In the genomic region with DNA sequence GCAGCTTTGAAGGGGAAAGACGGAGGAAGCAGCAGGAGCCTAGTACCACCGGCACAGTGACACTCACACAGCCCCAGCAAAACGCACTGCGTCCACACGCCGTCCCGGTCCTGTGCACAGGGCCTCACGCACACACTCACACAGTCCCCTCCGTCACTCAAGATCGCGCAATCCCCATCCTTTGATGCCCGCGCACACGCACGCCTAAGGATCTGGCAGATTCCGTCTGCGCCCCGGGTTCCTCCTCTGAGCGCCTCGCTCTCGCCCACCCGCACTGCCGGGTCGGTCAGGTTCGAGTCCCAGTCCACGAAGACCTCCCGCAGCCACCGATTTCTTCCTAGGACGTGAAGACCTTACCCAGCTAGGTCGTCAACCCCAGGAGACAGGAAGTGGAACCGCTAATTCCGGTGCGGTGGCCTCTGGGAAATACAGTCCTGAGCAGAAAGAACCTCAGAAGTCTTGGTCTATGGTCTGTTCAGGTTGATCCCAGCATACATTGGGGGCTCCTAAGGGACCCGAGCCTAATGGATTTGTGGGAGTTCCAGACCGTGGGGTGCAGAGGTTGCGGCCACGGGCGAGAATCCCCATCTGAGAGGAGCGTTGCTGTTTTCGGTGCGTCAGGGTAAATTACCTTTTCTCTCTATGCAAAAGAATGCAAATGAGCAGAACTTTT, we compare ENCODE assay signal across 1 cellular context.
A peak's percentile ranks its signal among the peaks of the same experiment; 100 is the strongest.
TF ChIP-seq lines count a peak whose summit lies in the region.

A gene (minus strand): TSS at position 400 of the 673 bp plus-strand sequence. CDS start 5,899 bp downstream, outside the sequence.

TF ChIP-seq in HEK293, 187 proteins besides CTCF, POLR2A, EP300 and RAD21 (continued from another document and continues in another):
- TF ChIP-seq, protein P1, sequence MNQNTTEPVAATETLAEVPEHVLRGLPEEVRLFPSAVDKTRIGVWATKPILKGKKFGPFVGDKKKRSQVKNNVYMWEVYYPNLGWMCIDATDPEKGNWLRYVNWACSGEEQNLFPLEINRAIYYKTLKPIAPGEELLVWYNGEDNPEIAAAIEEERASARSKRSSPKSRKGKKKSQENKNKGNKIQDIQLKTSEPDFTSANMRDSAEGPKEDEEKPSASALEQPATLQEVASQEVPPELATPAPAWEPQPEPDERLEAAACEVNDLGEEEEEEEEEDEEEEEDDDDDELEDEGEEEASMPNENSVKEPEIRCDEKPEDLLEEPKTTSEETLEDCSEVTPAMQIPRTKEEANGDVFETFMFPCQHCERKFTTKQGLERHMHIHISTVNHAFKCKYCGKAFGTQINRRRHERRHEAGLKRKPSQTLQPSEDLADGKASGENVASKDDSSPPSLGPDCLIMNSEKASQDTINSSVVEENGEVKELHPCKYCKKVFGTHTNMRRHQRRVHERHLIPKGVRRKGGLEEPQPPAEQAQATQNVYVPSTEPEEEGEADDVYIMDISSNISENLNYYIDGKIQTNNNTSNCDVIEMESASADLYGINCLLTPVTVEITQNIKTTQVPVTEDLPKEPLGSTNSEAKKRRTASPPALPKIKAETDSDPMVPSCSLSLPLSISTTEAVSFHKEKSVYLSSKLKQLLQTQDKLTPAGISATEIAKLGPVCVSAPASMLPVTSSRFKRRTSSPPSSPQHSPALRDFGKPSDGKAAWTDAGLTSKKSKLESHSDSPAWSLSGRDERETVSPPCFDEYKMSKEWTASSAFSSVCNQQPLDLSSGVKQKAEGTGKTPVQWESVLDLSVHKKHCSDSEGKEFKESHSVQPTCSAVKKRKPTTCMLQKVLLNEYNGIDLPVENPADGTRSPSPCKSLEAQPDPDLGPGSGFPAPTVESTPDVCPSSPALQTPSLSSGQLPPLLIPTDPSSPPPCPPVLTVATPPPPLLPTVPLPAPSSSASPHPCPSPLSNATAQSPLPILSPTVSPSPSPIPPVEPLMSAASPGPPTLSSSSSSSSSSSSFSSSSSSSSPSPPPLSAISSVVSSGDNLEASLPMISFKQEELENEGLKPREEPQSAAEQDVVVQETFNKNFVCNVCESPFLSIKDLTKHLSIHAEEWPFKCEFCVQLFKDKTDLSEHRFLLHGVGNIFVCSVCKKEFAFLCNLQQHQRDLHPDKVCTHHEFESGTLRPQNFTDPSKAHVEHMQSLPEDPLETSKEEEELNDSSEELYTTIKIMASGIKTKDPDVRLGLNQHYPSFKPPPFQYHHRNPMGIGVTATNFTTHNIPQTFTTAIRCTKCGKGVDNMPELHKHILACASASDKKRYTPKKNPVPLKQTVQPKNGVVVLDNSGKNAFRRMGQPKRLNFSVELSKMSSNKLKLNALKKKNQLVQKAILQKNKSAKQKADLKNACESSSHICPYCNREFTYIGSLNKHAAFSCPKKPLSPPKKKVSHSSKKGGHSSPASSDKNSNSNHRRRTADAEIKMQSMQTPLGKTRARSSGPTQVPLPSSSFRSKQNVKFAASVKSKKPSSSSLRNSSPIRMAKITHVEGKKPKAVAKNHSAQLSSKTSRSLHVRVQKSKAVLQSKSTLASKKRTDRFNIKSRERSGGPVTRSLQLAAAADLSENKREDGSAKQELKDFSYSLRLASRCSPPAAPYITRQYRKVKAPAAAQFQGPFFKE (tag by site-specific recombination; IDR thresholded peaks at IDR 0.05; ENCODE audit: borderline replicate concordance), result no peak
- TF ChIP-seq RBAK (tag by site-specific recombination; IDR thresholded peaks at IDR 0.05) (no peak), ZBTB1 (tag by site-specific recombination; IDR thresholded peaks at IDR 0.05) (no peak), ZNF776 (tag by site-specific recombination; IDR thresholded peaks at IDR 0.05; ENCODE audit: borderline replicate concordance) (no peak), ZNF555 (tag by site-specific recombination; conservative IDR thresholded peaks at IDR 0.05) (no peak), ZNF558 (tag by site-specific recombination; IDR thresholded peaks at IDR 0.05) (no peak), GLI2 (tag by site-specific recombination; IDR thresholded peaks at IDR 0.05; ENCODE audit: borderline replicate concordance, low read depth) (no peak), ZNF221 (tag by site-specific recombination; IDR thresholded peaks at IDR 0.05; ENCODE audit: borderline replicate concordance) (no peak), ZNF324 (tag by site-specific recombination; IDR thresholded peaks at IDR 0.05) (peak; percentile 88), ZBTB20 (tag by site-specific recombination; IDR thresholded peaks at IDR 0.05) (peak; percentile 89), KLF8 (tag by site-specific recombination; IDR thresholded peaks at IDR 0.05) (no peak; the same call in 1 of the 2 replicates), ZNF416 (tag by site-specific recombination; IDR thresholded peaks at IDR 0.05) (peak; percentile 29; the same call in 1 of the 2 replicates), ZBTB7A (tag by site-specific recombination; IDR thresholded peaks at IDR 0.05; ENCODE audit: low read depth) (no peak), ZNF112 (tag by site-specific recombination; IDR thresholded peaks at IDR 0.05) (no peak), ZNF777 (tag by site-specific recombination; IDR thresholded peaks at IDR 0.05; ENCODE audit: borderline replicate concordance) (peak; percentile 67; the same call in 1 of the 2 replicates), ZNF335 (tag by site-specific recombination; conservative IDR thresholded peaks at IDR 0.05) (peak; percentile 98), ZNF544 (tag by site-specific recombination; IDR thresholded peaks at IDR 0.05) (no peak), ZNF830 (tag by site-specific recombination; IDR thresholded peaks at IDR 0.05; ENCODE audit: low read depth) (no peak), ZNF843 (tag by site-specific recombination; IDR thresholded peaks at IDR 0.05) (peak; percentile 67)
- TF ChIP-seq, protein P2, sequence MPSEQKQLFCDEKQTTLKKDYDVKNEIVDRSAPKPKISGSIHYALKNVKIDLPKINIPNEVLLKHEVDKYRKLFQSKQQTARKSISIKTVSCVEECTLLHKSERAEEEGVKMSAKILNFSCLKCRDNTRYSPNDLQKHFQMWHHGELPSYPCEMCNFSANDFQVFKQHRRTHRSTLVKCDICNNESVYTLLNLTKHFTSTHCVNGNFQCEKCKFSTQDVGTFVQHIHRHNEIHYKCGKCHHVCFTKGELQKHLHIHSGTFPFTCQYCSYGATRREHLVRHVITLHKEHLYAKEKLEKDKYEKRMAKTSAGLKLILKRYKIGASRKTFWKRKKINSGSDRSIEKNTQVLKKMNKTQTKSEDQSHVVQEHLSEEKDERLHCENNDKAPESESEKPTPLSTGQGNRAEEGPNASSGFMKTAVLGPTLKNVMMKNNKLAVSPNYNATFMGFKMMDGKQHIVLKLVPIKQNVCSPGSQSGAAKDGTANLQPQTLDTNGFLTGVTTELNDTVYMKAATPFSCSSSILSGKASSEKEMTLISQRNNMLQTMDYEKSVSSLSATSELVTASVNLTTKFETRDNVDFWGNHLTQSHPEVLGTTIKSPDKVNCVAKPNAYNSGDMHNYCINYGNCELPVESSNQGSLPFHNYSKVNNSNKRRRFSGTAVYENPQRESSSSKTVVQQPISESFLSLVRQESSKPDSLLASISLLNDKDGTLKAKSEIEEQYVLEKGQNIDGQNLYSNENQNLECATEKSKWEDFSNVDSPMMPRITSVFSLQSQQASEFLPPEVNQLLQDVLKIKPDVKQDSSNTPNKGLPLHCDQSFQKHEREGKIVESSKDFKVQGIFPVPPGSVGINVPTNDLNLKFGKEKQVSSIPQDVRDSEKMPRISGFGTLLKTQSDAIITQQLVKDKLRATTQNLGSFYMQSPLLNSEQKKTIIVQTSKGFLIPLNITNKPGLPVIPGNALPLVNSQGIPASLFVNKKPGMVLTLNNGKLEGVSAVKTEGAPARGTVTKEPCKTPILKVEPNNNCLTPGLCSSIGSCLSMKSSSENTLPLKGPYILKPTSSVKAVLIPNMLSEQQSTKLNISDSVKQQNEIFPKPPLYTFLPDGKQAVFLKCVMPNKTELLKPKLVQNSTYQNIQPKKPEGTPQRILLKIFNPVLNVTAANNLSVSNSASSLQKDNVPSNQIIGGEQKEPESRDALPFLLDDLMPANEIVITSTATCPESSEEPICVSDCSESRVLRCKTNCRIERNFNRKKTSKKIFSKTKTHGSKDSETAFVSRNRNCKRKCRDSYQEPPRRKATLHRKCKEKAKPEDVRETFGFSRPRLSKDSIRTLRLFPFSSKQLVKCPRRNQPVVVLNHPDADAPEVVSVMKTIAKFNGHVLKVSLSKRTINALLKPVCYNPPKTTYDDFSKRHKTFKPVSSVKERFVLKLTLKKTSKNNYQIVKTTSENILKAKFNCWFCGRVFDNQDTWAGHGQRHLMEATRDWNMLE (tag by site-specific recombination; conservative IDR thresholded peaks at IDR 0.05; ENCODE audit: low read depth), result peak; percentile 100
- TF ChIP-seq, protein P3, sequence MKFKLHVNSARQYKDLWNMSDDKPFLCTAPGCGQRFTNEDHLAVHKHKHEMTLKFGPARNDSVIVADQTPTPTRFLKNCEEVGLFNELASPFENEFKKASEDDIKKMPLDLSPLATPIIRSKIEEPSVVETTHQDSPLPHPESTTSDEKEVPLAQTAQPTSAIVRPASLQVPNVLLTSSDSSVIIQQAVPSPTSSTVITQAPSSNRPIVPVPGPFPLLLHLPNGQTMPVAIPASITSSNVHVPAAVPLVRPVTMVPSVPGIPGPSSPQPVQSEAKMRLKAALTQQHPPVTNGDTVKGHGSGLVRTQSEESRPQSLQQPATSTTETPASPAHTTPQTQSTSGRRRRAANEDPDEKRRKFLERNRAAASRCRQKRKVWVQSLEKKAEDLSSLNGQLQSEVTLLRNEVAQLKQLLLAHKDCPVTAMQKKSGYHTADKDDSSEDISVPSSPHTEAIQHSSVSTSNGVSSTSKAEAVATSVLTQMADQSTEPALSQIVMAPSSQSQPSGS (tag by site-specific recombination; IDR thresholded peaks at IDR 0.05; ENCODE audit: low read depth), result no peak
- TF ChIP-seq, protein P4, sequence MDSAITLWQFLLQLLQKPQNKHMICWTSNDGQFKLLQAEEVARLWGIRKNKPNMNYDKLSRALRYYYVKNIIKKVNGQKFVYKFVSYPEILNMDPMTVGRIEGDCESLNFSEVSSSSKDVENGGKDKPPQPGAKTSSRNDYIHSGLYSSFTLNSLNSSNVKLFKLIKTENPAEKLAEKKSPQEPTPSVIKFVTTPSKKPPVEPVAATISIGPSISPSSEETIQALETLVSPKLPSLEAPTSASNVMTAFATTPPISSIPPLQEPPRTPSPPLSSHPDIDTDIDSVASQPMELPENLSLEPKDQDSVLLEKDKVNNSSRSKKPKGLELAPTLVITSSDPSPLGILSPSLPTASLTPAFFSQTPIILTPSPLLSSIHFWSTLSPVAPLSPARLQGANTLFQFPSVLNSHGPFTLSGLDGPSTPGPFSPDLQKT (IDR thresholded peaks at IDR 0.05; ENCODE audit: borderline replicate concordance, low read depth, low read length), result no peak
- TF ChIP-seq, protein P5, sequence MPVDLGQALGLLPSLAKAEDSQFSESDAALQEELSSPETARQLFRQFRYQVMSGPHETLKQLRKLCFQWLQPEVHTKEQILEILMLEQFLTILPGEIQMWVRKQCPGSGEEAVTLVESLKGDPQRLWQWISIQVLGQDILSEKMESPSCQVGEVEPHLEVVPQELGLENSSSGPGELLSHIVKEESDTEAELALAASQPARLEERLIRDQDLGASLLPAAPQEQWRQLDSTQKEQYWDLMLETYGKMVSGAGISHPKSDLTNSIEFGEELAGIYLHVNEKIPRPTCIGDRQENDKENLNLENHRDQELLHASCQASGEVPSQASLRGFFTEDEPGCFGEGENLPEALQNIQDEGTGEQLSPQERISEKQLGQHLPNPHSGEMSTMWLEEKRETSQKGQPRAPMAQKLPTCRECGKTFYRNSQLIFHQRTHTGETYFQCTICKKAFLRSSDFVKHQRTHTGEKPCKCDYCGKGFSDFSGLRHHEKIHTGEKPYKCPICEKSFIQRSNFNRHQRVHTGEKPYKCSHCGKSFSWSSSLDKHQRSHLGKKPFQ (tag by site-specific recombination; IDR thresholded peaks at IDR 0.05), result peak; percentile 41; the same call in 1 of the 2 replicates
- TF ChIP-seq, protein P6, sequence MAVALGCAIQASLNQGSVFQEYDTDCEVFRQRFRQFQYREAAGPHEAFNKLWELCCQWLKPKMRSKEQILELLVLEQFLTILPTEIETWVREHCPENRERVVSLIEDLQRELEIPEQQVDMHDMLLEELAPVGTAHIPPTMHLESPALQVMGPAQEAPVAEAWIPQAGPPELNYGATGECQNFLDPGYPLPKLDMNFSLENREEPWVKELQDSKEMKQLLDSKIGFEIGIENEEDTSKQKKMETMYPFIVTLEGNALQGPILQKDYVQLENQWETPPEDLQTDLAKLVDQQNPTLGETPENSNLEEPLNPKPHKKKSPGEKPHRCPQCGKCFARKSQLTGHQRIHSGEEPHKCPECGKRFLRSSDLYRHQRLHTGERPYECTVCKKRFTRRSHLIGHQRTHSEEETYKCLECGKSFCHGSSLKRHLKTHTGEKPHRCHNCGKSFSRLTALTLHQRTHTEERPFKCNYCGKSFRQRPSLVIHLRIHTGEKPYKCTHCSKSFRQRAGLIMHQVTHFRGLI (tag by site-specific recombination; IDR thresholded peaks at IDR 0.05), result no peak
- TF ChIP-seq, protein P7, sequence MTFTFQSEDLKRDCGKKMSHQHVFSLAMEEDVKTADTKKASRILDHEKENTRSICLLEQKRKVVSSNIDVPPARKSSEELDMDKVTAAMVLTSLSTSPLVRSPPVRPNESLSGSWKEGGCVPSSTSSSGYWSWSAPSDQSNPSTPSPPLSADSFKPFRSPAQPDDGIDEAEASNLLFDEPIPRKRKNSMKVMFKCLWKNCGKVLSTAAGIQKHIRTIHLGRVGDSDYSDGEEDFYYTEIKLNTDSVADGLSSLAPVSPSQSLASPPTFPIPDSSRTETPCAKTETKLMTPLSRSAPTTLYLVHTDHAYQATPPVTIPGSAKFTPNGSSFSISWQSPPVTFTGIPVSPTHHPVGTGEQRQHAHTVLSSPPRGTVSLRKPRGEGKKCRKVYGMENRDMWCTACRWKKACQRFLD (tag by site-specific recombination; IDR thresholded peaks at IDR 0.05), result no peak
- TF ChIP-seq, protein P8, sequence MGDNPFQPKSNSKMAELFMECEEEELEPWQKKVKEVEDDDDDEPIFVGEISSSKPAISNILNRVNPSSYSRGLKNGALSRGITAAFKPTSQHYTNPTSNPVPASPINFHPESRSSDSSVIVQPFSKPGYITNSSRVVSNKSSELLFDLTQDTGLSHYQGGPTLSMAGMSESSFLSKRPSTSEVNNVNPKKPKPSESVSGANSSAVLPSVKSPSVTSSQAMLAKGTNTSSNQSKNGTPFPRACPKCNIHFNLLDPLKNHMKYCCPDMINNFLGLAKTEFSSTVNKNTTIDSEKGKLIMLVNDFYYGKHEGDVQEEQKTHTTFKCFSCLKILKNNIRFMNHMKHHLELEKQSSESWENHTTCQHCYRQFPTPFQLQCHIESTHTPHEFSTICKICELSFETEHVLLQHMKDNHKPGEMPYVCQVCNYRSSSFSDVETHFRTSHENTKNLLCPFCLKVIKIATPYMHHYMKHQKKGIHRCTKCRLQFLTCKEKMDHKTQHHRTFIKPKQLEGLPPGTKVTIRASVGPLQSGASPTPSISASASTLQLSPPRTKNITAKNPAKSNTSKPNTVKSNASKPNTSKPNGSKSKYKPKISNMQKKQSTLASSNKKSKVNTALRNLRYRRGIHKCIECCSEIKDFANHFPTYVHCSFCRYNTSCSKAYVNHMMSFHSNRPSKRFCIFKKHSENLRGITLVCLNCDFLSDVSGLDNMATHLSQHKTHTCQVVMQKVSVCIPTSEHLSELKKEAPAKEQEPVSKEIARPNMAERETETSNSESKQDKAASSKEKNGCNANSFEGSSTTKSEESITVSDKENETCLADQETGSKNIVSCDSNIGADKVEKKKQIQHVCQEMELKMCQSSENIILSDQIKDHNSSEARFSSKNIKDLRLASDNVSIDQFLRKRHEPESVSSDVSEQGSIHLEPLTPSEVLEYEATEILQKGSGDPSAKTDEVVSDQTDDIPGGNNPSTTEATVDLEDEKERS (tag by site-specific recombination; IDR thresholded peaks at IDR 0.05), result peak; percentile 94
